In the genomic region with DNA sequence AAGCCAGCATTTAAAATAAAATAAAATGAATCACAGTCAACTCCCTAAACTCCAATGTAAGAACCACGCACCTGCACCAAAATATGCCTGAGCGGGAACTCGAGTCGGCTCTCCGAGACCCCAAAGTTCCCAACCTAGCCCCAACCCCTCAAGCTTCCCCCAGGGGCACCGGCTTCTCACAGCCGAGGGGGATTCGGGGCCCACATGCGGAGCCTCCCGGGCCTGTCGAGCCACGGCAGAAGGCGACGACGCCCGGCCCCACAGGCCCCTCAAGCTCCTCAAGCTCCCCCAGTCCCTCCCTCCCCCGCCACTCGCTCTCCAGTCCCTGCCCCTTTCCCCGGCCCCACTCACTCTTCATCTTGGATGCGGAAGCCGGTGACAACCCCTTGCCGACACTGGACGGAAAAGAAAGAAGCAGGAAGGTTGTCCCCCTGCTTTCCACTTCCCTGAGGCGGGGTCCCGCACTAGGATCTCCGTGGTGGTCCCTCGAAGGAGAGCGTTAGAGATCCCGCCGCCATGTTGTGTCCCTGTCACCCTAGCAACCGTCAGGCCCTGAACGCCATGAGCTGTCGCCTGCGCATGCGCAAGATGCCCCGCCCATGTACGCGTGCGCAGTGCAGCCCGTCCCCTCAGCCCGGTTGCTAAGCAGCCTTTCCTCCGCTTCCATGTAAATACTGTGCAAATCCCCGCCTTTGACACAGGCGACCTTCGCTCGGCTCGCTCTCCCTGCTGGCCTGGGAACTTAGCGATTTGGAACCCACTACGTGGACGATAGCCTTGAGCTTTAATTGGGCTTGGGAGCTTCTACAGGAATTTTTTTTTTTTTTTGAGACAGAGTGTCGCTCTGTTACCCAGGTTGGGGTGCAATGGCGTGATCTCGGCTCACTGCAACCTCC, we compare ENCODE assay signal across 1 cellular context.
TF ChIP-seq lines count a peak whose summit lies in the region.

A gene with protein sequence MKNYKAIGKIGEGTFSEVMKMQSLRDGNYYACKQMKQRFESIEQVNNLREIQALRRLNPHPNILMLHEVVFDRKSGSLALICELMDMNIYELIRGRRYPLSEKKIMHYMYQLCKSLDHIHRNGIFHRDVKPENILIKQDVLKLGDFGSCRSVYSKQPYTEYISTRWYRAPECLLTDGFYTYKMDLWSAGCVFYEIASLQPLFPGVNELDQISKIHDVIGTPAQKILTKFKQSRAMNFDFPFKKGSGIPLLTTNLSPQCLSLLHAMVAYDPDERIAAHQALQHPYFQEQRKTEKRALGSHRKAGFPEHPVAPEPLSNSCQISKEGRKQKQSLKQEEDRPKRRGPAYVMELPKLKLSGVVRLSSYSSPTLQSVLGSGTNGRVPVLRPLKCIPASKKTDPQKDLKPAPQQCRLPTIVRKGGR (minus strand): TSS at position 554 of the 896 bp plus-strand sequence. CDS start 196 bp downstream, at position 358.

TF ChIP-seq in K562, 482 proteins besides CTCF, POLR2A, EP300 and RAD21 (continued from another document and continues in another):
- TF ChIP-seq, protein P1, sequence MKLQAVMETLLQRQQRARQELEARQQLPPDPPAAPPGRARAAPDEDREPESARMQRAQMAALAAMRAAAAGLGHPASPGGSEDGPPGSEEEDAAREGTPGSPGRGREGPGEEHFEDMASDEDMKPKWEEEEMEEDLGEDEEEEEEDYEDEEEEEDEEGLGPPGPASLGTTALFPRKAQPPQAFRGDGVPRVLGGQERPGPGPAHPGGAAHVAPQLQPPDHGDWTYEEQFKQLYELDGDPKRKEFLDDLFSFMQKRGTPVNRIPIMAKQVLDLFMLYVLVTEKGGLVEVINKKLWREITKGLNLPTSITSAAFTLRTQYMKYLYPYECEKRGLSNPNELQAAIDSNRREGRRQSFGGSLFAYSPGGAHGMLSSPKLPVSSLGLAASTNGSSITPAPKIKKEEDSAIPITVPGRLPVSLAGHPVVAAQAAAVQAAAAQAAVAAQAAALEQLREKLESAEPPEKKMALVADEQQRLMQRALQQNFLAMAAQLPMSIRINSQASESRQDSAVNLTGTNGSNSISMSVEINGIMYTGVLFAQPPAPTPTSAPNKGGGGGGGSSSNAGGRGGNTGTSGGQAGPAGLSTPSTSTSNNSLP (IDR thresholded peaks at IDR 0.05; ENCODE audit: borderline replicate concordance, low read depth, low read length): no peak
- TF ChIP-seq BDP1 (IDR thresholded peaks at IDR 0.05; ENCODE audit: insufficient read depth, insufficient read length): no peak
- TF ChIP-seq, protein P2, sequence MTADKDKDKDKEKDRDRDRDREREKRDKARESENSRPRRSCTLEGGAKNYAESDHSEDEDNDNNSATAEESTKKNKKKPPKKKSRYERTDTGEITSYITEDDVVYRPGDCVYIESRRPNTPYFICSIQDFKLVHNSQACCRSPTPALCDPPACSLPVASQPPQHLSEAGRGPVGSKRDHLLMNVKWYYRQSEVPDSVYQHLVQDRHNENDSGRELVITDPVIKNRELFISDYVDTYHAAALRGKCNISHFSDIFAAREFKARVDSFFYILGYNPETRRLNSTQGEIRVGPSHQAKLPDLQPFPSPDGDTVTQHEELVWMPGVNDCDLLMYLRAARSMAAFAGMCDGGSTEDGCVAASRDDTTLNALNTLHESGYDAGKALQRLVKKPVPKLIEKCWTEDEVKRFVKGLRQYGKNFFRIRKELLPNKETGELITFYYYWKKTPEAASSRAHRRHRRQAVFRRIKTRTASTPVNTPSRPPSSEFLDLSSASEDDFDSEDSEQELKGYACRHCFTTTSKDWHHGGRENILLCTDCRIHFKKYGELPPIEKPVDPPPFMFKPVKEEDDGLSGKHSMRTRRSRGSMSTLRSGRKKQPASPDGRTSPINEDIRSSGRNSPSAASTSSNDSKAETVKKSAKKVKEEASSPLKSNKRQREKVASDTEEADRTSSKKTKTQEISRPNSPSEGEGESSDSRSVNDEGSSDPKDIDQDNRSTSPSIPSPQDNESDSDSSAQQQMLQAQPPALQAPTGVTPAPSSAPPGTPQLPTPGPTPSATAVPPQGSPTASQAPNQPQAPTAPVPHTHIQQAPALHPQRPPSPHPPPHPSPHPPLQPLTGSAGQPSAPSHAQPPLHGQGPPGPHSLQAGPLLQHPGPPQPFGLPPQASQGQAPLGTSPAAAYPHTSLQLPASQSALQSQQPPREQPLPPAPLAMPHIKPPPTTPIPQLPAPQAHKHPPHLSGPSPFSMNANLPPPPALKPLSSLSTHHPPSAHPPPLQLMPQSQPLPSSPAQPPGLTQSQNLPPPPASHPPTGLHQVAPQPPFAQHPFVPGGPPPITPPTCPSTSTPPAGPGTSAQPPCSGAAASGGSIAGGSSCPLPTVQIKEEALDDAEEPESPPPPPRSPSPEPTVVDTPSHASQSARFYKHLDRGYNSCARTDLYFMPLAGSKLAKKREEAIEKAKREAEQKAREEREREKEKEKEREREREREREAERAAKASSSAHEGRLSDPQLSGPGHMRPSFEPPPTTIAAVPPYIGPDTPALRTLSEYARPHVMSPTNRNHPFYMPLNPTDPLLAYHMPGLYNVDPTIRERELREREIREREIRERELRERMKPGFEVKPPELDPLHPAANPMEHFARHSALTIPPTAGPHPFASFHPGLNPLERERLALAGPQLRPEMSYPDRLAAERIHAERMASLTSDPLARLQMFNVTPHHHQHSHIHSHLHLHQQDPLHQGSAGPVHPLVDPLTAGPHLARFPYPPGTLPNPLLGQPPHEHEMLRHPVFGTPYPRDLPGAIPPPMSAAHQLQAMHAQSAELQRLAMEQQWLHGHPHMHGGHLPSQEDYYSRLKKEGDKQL (CRISPR knock-in tag; IDR thresholded peaks at IDR 0.05; ENCODE audit: borderline replicate concordance): no peak
- TF ChIP-seq MTA1 (IDR thresholded peaks at IDR 0.05; ENCODE audit: borderline replicate concordance): no peak
- TF ChIP-seq SIN3A (IDR thresholded peaks at IDR 0.05; ENCODE audit: borderline replicate concordance in 2 of 2, control insufficient read depth in 1 of 2, low read depth in 2 of 2, low read length in 2 of 2): peak; percentile 94 to 98
- TF ChIP-seq, protein P3, sequence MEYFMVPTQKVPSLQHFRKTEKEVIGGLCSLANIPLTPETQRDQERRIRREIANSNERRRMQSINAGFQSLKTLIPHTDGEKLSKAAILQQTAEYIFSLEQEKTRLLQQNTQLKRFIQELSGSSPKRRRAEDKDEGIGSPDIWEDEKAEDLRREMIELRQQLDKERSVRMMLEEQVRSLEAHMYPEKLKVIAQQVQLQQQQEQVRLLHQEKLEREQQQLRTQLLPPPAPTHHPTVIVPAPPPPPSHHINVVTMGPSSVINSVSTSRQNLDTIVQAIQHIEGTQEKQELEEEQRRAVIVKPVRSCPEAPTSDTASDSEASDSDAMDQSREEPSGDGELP (CRISPR knock-in tag; IDR thresholded peaks at IDR 0.05; ENCODE audit: borderline replicate concordance): peak; percentile 48; the same call in 1 of the 2 replicates
- no peak for TF ChIP-seq ZNF551 (CRISPR knock-in tag; IDR thresholded peaks at IDR 0.05)
- no peak for TF ChIP-seq RCOR1 (IDR thresholded peaks at IDR 0.05; ENCODE audit: borderline replicate concordance in 1 of 2, low read depth in 2 of 2, low read length in 2 of 2)
- TF ChIP-seq, protein P4, sequence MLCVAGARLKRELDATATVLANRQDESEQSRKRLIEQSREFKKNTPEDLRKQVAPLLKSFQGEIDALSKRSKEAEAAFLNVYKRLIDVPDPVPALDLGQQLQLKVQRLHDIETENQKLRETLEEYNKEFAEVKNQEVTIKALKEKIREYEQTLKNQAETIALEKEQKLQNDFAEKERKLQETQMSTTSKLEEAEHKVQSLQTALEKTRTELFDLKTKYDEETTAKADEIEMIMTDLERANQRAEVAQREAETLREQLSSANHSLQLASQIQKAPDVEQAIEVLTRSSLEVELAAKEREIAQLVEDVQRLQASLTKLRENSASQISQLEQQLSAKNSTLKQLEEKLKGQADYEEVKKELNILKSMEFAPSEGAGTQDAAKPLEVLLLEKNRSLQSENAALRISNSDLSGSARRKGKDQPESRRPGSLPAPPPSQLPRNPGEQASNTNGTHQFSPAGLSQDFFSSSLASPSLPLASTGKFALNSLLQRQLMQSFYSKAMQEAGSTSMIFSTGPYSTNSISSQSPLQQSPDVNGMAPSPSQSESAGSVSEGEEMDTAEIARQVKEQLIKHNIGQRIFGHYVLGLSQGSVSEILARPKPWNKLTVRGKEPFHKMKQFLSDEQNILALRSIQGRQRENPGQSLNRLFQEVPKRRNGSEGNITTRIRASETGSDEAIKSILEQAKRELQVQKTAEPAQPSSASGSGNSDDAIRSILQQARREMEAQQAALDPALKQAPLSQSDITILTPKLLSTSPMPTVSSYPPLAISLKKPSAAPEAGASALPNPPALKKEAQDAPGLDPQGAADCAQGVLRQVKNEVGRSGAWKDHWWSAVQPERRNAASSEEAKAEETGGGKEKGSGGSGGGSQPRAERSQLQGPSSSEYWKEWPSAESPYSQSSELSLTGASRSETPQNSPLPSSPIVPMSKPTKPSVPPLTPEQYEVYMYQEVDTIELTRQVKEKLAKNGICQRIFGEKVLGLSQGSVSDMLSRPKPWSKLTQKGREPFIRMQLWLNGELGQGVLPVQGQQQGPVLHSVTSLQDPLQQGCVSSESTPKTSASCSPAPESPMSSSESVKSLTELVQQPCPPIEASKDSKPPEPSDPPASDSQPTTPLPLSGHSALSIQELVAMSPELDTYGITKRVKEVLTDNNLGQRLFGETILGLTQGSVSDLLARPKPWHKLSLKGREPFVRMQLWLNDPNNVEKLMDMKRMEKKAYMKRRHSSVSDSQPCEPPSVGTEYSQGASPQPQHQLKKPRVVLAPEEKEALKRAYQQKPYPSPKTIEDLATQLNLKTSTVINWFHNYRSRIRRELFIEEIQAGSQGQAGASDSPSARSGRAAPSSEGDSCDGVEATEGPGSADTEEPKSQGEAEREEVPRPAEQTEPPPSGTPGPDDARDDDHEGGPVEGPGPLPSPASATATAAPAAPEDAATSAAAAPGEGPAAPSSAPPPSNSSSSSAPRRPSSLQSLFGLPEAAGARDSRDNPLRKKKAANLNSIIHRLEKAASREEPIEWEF (CRISPR knock-in tag; IDR thresholded peaks at IDR 0.05): no peak
- TF ChIP-seq RBBP5 (IDR thresholded peaks at IDR 0.05; ENCODE audit: borderline replicate concordance, insufficient read depth, low read length, poor library complexity, severe bottlenecking): peak; percentile 89
- no peak for TF ChIP-seq MAFF (IDR thresholded peaks at IDR 0.05; ENCODE audit: low read length)
- TF ChIP-seq, protein P5, sequence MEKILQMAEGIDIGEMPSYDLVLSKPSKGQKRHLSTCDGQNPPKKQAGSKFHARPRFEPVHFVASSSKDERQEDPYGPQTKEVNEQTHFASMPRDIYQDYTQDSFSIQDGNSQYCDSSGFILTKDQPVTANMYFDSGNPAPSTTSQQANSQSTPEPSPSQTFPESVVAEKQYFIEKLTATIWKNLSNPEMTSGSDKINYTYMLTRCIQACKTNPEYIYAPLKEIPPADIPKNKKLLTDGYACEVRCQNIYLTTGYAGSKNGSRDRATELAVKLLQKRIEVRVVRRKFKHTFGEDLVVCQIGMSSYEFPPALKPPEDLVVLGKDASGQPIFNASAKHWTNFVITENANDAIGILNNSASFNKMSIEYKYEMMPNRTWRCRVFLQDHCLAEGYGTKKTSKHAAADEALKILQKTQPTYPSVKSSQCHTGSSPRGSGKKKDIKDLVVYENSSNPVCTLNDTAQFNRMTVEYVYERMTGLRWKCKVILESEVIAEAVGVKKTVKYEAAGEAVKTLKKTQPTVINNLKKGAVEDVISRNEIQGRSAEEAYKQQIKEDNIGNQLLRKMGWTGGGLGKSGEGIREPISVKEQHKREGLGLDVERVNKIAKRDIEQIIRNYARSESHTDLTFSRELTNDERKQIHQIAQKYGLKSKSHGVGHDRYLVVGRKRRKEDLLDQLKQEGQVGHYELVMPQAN (IDR thresholded peaks at IDR 0.05; ENCODE audit: borderline replicate concordance): peak; percentile 98
- TF ChIP-seq RFX1 (IDR thresholded peaks at IDR 0.05): peak; percentile 99
- no peak for TF ChIP-seq POLR2AphosphoS5 (IDR thresholded peaks at IDR 0.05; ENCODE audit: control insufficient read depth, insufficient read depth, low read depth, low read length)
- no peak for TF ChIP-seq ZNF23 (CRISPR knock-in tag; IDR thresholded peaks at IDR 0.05)
- TF ChIP-seq POLR2B (IDR thresholded peaks at IDR 0.05; ENCODE audit: low read depth, partially characterized antibody): peak; percentile 90
- TF ChIP-seq HCFC1 (IDR thresholded peaks at IDR 0.05; ENCODE audit: low read depth, low read length): peak; percentile 49; the same call in 1 of the 2 replicates
- TF ChIP-seq ZNF778 (CRISPR knock-in tag; IDR thresholded peaks at IDR 0.05): no peak
- TF ChIP-seq KLF1 (tag; IDR thresholded peaks at IDR 0.05): no peak
- TF ChIP-seq, protein P6, sequence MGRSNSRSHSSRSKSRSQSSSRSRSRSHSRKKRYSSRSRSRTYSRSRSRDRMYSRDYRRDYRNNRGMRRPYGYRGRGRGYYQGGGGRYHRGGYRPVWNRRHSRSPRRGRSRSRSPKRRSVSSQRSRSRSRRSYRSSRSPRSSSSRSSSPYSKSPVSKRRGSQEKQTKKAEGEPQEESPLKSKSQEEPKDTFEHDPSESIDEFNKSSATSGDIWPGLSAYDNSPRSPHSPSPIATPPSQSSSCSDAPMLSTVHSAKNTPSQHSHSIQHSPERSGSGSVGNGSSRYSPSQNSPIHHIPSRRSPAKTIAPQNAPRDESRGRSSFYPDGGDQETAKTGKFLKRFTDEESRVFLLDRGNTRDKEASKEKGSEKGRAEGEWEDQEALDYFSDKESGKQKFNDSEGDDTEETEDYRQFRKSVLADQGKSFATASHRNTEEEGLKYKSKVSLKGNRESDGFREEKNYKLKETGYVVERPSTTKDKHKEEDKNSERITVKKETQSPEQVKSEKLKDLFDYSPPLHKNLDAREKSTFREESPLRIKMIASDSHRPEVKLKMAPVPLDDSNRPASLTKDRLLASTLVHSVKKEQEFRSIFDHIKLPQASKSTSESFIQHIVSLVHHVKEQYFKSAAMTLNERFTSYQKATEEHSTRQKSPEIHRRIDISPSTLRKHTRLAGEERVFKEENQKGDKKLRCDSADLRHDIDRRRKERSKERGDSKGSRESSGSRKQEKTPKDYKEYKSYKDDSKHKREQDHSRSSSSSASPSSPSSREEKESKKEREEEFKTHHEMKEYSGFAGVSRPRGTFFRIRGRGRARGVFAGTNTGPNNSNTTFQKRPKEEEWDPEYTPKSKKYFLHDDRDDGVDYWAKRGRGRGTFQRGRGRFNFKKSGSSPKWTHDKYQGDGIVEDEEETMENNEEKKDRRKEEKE (IDR thresholded peaks at IDR 0.05; ENCODE audit: borderline replicate concordance in 1 of 2, control insufficient read depth in 1 of 2, low read depth in 2 of 2, low read length in 1 of 2): no peak
- TF ChIP-seq, protein P7, sequence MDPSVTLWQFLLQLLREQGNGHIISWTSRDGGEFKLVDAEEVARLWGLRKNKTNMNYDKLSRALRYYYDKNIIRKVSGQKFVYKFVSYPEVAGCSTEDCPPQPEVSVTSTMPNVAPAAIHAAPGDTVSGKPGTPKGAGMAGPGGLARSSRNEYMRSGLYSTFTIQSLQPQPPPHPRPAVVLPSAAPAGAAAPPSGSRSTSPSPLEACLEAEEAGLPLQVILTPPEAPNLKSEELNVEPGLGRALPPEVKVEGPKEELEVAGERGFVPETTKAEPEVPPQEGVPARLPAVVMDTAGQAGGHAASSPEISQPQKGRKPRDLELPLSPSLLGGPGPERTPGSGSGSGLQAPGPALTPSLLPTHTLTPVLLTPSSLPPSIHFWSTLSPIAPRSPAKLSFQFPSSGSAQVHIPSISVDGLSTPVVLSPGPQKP (CRISPR knock-in tag; IDR thresholded peaks at IDR 0.05): no peak
- TF ChIP-seq CHD1 (IDR thresholded peaks at IDR 0.05; ENCODE audit: low read length): no peak
- peak; percentile 98 for TF ChIP-seq SAP30 (IDR thresholded peaks at IDR 0.05; ENCODE audit: borderline replicate concordance, insufficient read depth, low read depth, low read length, poor library complexity, severe bottlenecking)
- TF ChIP-seq, protein P8, sequence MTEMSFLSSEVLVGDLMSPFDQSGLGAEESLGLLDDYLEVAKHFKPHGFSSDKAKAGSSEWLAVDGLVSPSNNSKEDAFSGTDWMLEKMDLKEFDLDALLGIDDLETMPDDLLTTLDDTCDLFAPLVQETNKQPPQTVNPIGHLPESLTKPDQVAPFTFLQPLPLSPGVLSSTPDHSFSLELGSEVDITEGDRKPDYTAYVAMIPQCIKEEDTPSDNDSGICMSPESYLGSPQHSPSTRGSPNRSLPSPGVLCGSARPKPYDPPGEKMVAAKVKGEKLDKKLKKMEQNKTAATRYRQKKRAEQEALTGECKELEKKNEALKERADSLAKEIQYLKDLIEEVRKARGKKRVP (CRISPR knock-in tag; IDR thresholded peaks at IDR 0.05): no peak
- TF ChIP-seq PPARD (CRISPR knock-in tag; IDR thresholded peaks at IDR 0.05): no peak
